Comparison of ENCODE assay signal across 8 cellular contexts in the genomic region with DNA sequence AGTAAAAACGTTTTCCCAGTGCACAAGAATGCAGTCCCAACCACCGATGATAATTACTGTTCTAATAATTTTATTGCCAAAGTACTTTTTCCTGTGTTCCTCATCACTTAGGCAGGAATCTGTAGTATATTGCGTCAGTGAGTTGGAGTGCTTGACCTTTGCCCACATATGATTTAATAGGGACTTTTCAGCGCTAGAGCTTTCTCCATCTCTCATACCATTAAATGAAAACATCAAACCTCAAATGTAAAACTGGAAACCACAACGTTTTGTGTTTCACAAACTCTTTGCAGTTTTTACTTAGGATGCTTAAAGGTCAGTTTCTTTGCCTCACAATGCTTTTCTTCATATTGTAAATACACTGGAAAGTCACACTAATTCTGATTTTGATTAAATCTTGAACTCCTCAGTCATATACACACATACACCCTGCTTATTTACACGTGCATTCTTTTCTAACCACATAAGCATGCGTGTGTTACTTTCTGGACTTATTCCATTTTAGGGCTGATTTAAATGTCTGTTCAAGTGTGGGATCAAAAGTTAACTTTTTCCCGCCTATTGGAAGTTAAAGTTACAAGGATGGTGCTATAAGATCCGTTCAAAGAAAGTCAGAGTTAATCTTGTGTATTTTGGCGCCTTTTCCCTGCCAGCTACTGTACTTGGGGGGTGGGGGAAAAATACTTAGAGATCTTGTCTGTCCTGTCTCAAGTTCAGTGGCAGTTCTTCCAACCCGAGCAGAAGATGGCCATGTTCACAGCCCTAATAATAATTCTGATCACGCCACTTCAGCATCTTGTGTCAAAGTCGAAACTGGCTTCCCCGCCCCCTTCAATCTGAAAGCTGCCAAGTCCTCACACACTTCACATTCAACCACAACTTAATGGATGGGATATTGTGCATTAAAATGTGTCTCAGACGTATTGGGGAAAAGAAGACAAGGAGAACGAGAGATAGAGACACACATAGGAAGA. TPM values are rescaled to one million over a fixed set of nuclear protein-coding genes. Genes with fewer than 3 reads are reported as not detected.
DNase-seq lines count a peak whose midpoint lies in the region; ATAC-seq lines count a peak whose summit lies in the region.

No MANE protein-coding gene starts in this region.

- H3K4me3 ChIP-seq in muscle layer of colon (ENCODE audit: low read depth in 1 of 2, low read length in 2 of 2): peak overlapping the region in 1 of 2 donors; percentile 64

- peak; percentile 50 for DNase-seq in activated CD4-positive, alpha-beta T cell treated with anti-CD3 and anti-CD28 coated beads, Interleukin-2, amount 10 ng/mL, durations not matched to agents 24 days and 14 days
- DNase-seq in activated CD4-positive, alpha-beta T cell treated with anti-CD3 and anti-CD28 coated beads, Interleukin-2, amount 50 U/mL, for 1 hour: no peak
- peak; percentile 83 for DNase-seq in NCI-H82 (lab: John Stamatoyannopoulos, UW)
- peak; percentile 43 for DNase-seq in dedifferentiated amniotic fluid mesenchymal stem cell (ENCODE audit: extremely low spot score)
- DNase-seq in HPDE6-E6E7 (ENCODE audit: extremely low spot score): no peak

- ATAC-seq in HG03432 (IDR thresholded peaks at IDR 0.05; ENCODE audit: unreplicated experiment) (no peak), GM21717 (IDR thresholded peaks at IDR 0.05; ENCODE audit: unreplicated experiment) (no peak)

- peaks cover 50% of the 10 kb centered on the region for H3K4me1 ChIP-seq in muscle layer of colon (ENCODE audit: insufficient read depth, low read length)

- no peaks in the 10 kb centered on the region for H3K9me3 ChIP-seq in muscle layer of colon (ENCODE audit: low read length)

- H3K9me3 Mint-ChIP-seq in activated CD4-positive, alpha-beta T cell treated with anti-CD3 and anti-CD28 coated beads, Interleukin-2, amount 10 ng/mL, durations not matched to agents 24 days and 14 days: no peaks in the 10 kb centered on the region

- H3K9ac ChIP-seq in muscle layer of colon (ENCODE audit: low read length): peak overlapping the region; percentile 21

- H3K4me1 Mint-ChIP-seq in activated CD4-positive, alpha-beta T cell treated with anti-CD3 and anti-CD28 coated beads, Interleukin-2, amount 10 ng/mL, durations not matched to agents 24 days and 14 days: peaks cover 24% of the 10 kb centered on the region

- H3K27ac ChIP-seq in muscle layer of colon (ENCODE audit: low read depth, low read length): peak overlapping the region; percentile 50

- peaks cover 73% of the 10 kb centered on the region for H3K27me3 Mint-ChIP-seq in activated CD4-positive, alpha-beta T cell treated with anti-CD3 and anti-CD28 coated beads, Interleukin-2, amount 10 ng/mL, durations not matched to agents 24 days and 14 days

- peaks cover 5% of the 10 kb centered on the region for H3K36me3 Mint-ChIP-seq in activated CD4-positive, alpha-beta T cell treated with anti-CD3 and anti-CD28 coated beads, Interleukin-2, amount 10 ng/mL, durations not matched to agents 24 days and 14 days (ENCODE audit: low read depth)

- intact Hi-C loops in activated CD4-positive, alpha-beta T cell treated with anti-CD3 and anti-CD28 coated beads, Interleukin-2, amount 10 ng/mL, durations not matched to agents 24 days and 14 days (cut with micrococcal nuclease): no loop called here

- no peaks in the 10 kb centered on the region for H3K36me3 ChIP-seq in muscle layer of colon (ENCODE audit: insufficient read depth, low read length)

- H3K27ac Mint-ChIP-seq in activated CD4-positive, alpha-beta T cell treated with anti-CD3 and anti-CD28 coated beads, Interleukin-2, amount 10 ng/mL, durations not matched to agents 24 days and 14 days: no peak overlapping the region

- peak overlapping the region; percentile 86 for H3K4me3 Mint-ChIP-seq in activated CD4-positive, alpha-beta T cell treated with anti-CD3 and anti-CD28 coated beads, Interleukin-2, amount 10 ng/mL, durations not matched to agents 24 days and 14 days

- H3K27me3 ChIP-seq in muscle layer of colon (ENCODE audit: control insufficient read depth in 1 of 2, insufficient read depth in 2 of 2, low read length in 2 of 2): no peaks in the 10 kb centered on the region

RNA-seq across cellular contexts. Expression of a gene that starts 6.6 kb away (rescaled TPM):
- not detected in 2 replicates for total RNA-seq in activated CD4-positive, alpha-beta T cell treated with anti-CD3 and anti-CD28 coated beads, Interleukin-2, amount 10 ng/mL, durations not matched to agents 24 days and 14 days

Comparison
In these comparisons a context has a peak if more than half of its experiments do, and no peak if none do; other contexts are left out.
1. DNase-seq: peak in activated CD4-positive, alpha-beta T cell treated with anti-CD3 and anti-CD28 coated beads, Interleukin-2, amount 10 ng/mL, durations not matched to agents 24 days and 14 days (single experiment), NCI-H82 (single experiment) and dedifferentiated amniotic fluid mesenchymal stem cell (single experiment); none in activated CD4-positive, alpha-beta T cell treated with anti-CD3 and anti-CD28 coated beads, Interleukin-2, amount 50 U/mL, for 1 hour (single experiment) and HPDE6-E6E7 (single experiment).